Comparison of ENCODE assay signal across 24 cellular contexts in the genomic region with DNA sequence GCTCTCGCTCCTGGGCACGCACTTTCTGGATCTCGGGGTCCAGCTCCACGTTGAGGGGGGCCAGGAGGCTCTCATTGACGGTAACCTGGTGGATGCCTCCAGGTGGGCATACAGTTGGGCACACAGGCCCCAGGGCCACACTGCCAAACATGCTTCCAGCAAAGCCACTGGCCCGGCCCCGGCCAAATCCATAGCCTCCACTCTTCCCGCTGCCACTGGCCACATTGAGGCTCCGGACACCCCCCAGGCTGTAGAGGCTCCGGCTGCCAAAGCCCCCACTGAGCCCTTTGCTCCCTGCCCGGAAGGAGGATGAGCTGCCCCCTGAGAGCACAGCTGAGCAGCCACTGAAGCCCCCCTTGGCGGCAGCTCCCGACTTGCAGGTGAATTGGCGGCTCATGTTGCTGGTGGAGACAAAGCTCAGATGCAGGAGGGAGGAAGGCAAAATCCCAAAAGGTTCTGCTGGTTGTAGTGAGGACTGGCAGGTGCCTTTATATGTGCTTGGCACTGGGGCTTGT. TPM values are rescaled to one million over a fixed set of nuclear protein-coding genes. Genes with fewer than 3 reads are reported as not detected.
"Had no signal": no experiment of that assay in that cellular context is flagged by ENCODE, and none has a peak within 500 bp of the region (broad histone marks: within the 10 kb centered on the region; RNA-seq: fewer than 3 reads in every experiment).

A gene (minus strand): TSS at position 465 of the 515 bp plus-strand sequence. CDS start 68 bp downstream, at position 397.

- ATAC-seq: HepG2 had no signal

- H3K27ac ChIP-seq: SJSA1, SK-N-MC had no signal

- H3K4me1 ChIP-seq: SJSA1 had no signal

- H3K9me3 ChIP-seq: MG63, SJSA1 had no signal

- H3K36me3 ChIP-seq: MG63, SJSA1 had no signal

- DNase-seq: IMR-90, Karpas-422, KG1, MG63, NCI-H1092, NCI-H1105 treated with DMSO at 0.1 percent for 48 hours, NCI-H1417 treated with DMSO at 0.1 percent for 48 hours, NCI-H1694 treated with DMSO at 0.1 percent for 48 hours, NCI-H1930, NCI-H2081, NCI-H2171, NCI-H226, NCI-H446, NCI-H510A, NCI-H524 treated with DMSO at 0.1 percent for 48 hours, NCI-H69, NCI-H774, Right ventricle myocardium superior, RPMI8226, SIG-M5 had no signal

- H3K27me3 ChIP-seq: MG63 had no signal

- H3K4me3 ChIP-seq: MG63, SJSA1, SK-N-MC had no signal

RNA-seq across cellular contexts. Expression of the gene that starts here (rescaled TPM):
- total RNA-seq: HepG2, HT1080, IMR-90, Right ventricle myocardium superior, SJSA1 had no signal
